Comparison of ENCODE assay signal across 18 cellular contexts in genomic region chr18:48188609-48189008, GRCh38.
"Had no signal": no experiment of that assay in that cellular context is flagged by ENCODE, and none has a peak within 500 bp of the region (broad histone marks: within the 10 kb centered on the region; RNA-seq: fewer than 3 reads in every experiment).

No MANE protein-coding gene starts in this region.

- H3K27ac Mint-ChIP-seq: effector memory CD8-positive, alpha-beta T cell; mesothelial cell of epicardium; naive B cell had no signal

- H3K4me3 Mint-ChIP-seq: effector memory CD8-positive, alpha-beta T cell; mesothelial cell of epicardium; naive B cell had no signal

- H3K9me3 Mint-ChIP-seq: effector memory CD8-positive, alpha-beta T cell; mesothelial cell of epicardium had no signal

- H3K9me3 ChIP-seq: esophagus muscularis mucosa, heart right ventricle, left lung, lower lobe of right lung, mucosa of descending colon had no signal

- ATAC-seq: effector memory CD8-positive, alpha-beta T cell; foreskin keratinocyte; heart right ventricle; left cardiac atrium; left lung; left ventricle myocardium superior; lower lobe of right lung; mucosa of descending colon had no signal

- H3K36me3 ChIP-seq: esophagus muscularis mucosa, heart right ventricle, left lung, lower lobe of right lung had no signal

- H3K27me3 ChIP-seq: esophagus muscularis mucosa, heart right ventricle, left lung had no signal

- H3K4me1 Mint-ChIP-seq: naive B cell had no signal

- H3K36me3 Mint-ChIP-seq: mesothelial cell of epicardium, naive B cell had no signal

- H3K4me3 ChIP-seq: coronary artery, dorsolateral prefrontal cortex, esophagus muscularis mucosa, heart right ventricle, left lung, lower lobe of right lung, mucosa of descending colon had no signal

- H3K4me1 ChIP-seq: foreskin keratinocyte, left lung, lower lobe of right lung had no signal

- DNase-seq: dermis blood vessel endothelial cell; dorsolateral prefrontal cortex; effector CD8-positive, alpha-beta T cell; effector memory CD8-positive, alpha-beta T cell; foreskin keratinocyte; glutamatergic neuron; heart right ventricle; hippocampal formation; left cardiac atrium; left lung; left ventricle myocardium superior; lower lobe of right lung; mesenchymal stem cell; mucosa of descending colon; naive B cell had no signal

- H3K27ac ChIP-seq: coronary artery, dorsolateral prefrontal cortex, esophagus muscularis mucosa, foreskin keratinocyte, heart right ventricle, left lung, lower lobe of right lung had no signal
